Comparison of ENCODE assay signal across 8 cellular contexts in genomic region chr19:18001837-18002345, GRCh38. TPM values are rescaled to one million over a fixed set of nuclear protein-coding genes. Genes with fewer than 3 reads are reported as not detected.
A peak's percentile ranks its signal among the peaks of the same experiment; 100 is the strongest.
DNase-seq lines count a peak whose midpoint lies in the region; ATAC-seq, FAIRE-seq and TF ChIP-seq lines count a peak whose summit lies in the region.

No MANE protein-coding gene starts in this region.

- POLR2A ChIA-PET in activated CD4-positive, alpha-beta T cell treated with anti-CD3 and anti-CD28 coated beads, Interleukin-2, amount 10 ng/mL, durations not matched to agents 7 days and 5 days (lab: Charles Lee) = no interaction called here
- POLR2A ChIA-PET in HepG2 (lab: Yijun Ruan, JAX) = no interaction called here

- H2AFZ ChIP-seq in HepG2 (ENCODE audit: low read length) = no peak overlapping the region

- no TSS peak for BruUV-seq in HepG2 (replicated peaks; lab: Mats Ljungman, UMichigan)

- no peaks in the 10 kb centered on the region for H4K20me1 ChIP-seq in HepG2 (ENCODE audit: insufficient read depth, low read length)

- TF ChIP-seq EP300 in HepG2 (IDR thresholded peaks at IDR 0.05; ENCODE audit: low read depth in 2 of 2, low read length in 2 of 2) = no peak
- TF ChIP-seq EP300 in HepG2 (CRISPR knock-in tag; IDR thresholded peaks at IDR 0.05; ENCODE audit: borderline replicate concordance) = no peak

- peaks cover 14% of the 10 kb centered on the region for H3K36me3 Mint-ChIP-seq in activated CD4-positive, alpha-beta T cell treated with anti-CD3 and anti-CD28 coated beads, Interleukin-2, amount 10 ng/mL, durations not matched to agents 7 days and 5 days (ENCODE audit: low read depth)
- H3K36me3 Mint-ChIP-seq in activated naive CD8-positive, alpha-beta T cell treated with anti-CD3 and anti-CD28 coated beads, Interleukin-2, amount 50 U/mL, for 24 hours (ENCODE audit: low read depth) = peaks cover 12% of the 10 kb centered on the region

- H3K9me3 Mint-ChIP-seq in activated CD4-positive, alpha-beta T cell treated with anti-CD3 and anti-CD28 coated beads, Interleukin-2, amount 10 ng/mL, durations not matched to agents 7 days and 5 days = no peaks in the 10 kb centered on the region
- H3K9me3 Mint-ChIP-seq in activated naive CD8-positive, alpha-beta T cell treated with anti-CD3 and anti-CD28 coated beads, Interleukin-2, amount 50 U/mL, for 24 hours = no peaks in the 10 kb centered on the region

- no peak for DNase-seq in activated CD4-positive, alpha-beta T cell treated with anti-CD3 and anti-CD28 coated beads, Interleukin-2, amount 10 ng/mL, durations not matched to agents 7 days and 5 days
- DNase-seq in activated CD4-positive, alpha-beta T cell treated with anti-CD3 and anti-CD28 coated beads for 48 hours = no peak
- DNase-seq in activated naive CD8-positive, alpha-beta T cell treated with anti-CD3 and anti-CD28 coated beads, Interleukin-2, amount 50 U/mL, for 24 hours = no peak
- no peak for DNase-seq in HepG2 (ENCODE audit: low spot score)
- no peak for DNase-seq in testis
- DNase-seq in NCI-H510A treated with DMSO at 0.1 percent for 48 hours (lab: John Stamatoyannopoulos, UW) = no peak
- DNase-seq in DMS153 treated with DMSO at 0.1 percent for 48 hours (lab: John Stamatoyannopoulos, UW; ENCODE audit: unreplicated experiment) = no peak
- no peak for DNase-seq in NCI-H2107 (lab: John Stamatoyannopoulos, UW)

- no peak for TF ChIP-seq CTCF in HepG2 (CRISPR knock-in tag; IDR thresholded peaks at IDR 0.05)
- TF ChIP-seq CTCF in testis (IDR thresholded peaks at IDR 0.05) = no peak

- TF ChIP-seq POLR2A in HepG2 (IDR thresholded peaks at IDR 0.05; ENCODE audit: insufficient read depth in 1 of 2, low read depth in 2 of 2, low read length in 2 of 2) (no peak), testis (IDR thresholded peaks at IDR 0.05) (no peak)

- WGBS in HepG2 (ENCODE audit: low lambda C conversion rate) = 86% methylated on average over 1 of the region's 12 CpGs
- WGBS in testis, 2 donors = 33 to 51% methylated on average over 11 to 12 of the region's 12 CpGs

- no peak for TF ChIP-seq RAD21 in HepG2 (CRISPR knock-in tag; IDR thresholded peaks at IDR 0.05)

- H3K36me3 ChIP-seq in HepG2 (replicated peaks in 1 of 2; ENCODE audit: control insufficient read depth in 1 of 2, insufficient read depth in 2 of 2, low read length in 2 of 2) (no peaks in the 10 kb centered on the region), testis (ENCODE audit: low read depth, missing control alignments) (no peaks in the 10 kb centered on the region)

- H3K27ac Mint-ChIP-seq in activated CD4-positive, alpha-beta T cell treated with anti-CD3 and anti-CD28 coated beads, Interleukin-2, amount 10 ng/mL, durations not matched to agents 7 days and 5 days = peak overlapping the region; percentile 87
- peak overlapping the region; percentile 89 for H3K27ac Mint-ChIP-seq in activated naive CD8-positive, alpha-beta T cell treated with anti-CD3 and anti-CD28 coated beads, Interleukin-2, amount 50 U/mL, for 24 hours

- CTCF ChIA-PET in activated CD4-positive, alpha-beta T cell treated with anti-CD3 and anti-CD28 coated beads, Interleukin-2, amount 10 ng/mL, durations not matched to agents 7 days and 5 days (lab: Charles Lee) = interaction anchor here (0.6 to 2.0 kb wide), 6 partner anchors 13 to 150 kb away, joined by 3 to 10 read pairs (median 4); partner anchors contain the start of gene CCDC124
- CTCF ChIA-PET in HepG2 (lab: Yijun Ruan, JAX; ENCODE audit: low intra/inter-chr PET ratio, low total read pairs) = no interaction called here

- no peak for FAIRE-seq in HepG2 (lab: Jason Lieb, UNC)

- H3K9me3 ChIP-seq in HepG2 (ENCODE audit: low read length) (no peaks in the 10 kb centered on the region), testis (no peaks in the 10 kb centered on the region)

- intact Hi-C loops in HepG2 (cut with micrococcal nuclease; ENCODE audit: unreplicated experiment) = no loop called here
- intact Hi-C loops in testis (cut with DNase I; ENCODE audit: low total_unique reads) = no loop called here

- peak overlapping the region; percentile 76 for H3K4me2 ChIP-seq in HepG2 (ENCODE audit: low read depth, low read length)

- H3K4me1 Mint-ChIP-seq in activated CD4-positive, alpha-beta T cell treated with anti-CD3 and anti-CD28 coated beads, Interleukin-2, amount 10 ng/mL, durations not matched to agents 7 days and 5 days = peaks cover 41% of the 10 kb centered on the region
- peaks cover 22% of the 10 kb centered on the region for H3K4me1 Mint-ChIP-seq in activated naive CD8-positive, alpha-beta T cell treated with anti-CD3 and anti-CD28 coated beads, Interleukin-2, amount 50 U/mL, for 24 hours

- in situ Hi-C loops in HepG2 (cut with HindIII; ENCODE audit: extremely low pct_ligation_motif_present, low pct_unique_long_range_greater_than_20kb) = loop anchor here (10.0 kb wide), 1 partner anchor 173 kb away; the partner anchor contains the start of gene IFI30

- no peaks in the 10 kb centered on the region for H3K79me2 ChIP-seq in HepG2 (ENCODE audit: insufficient read depth, low read length)

- H3K4me1 ChIP-seq in HepG2 (ENCODE audit: insufficient read depth, low read length) (peaks cover 29% of the 10 kb centered on the region), testis (peaks cover 4% of the 10 kb centered on the region)

- H3K27me3 ChIP-seq in HepG2 (ENCODE audit: control insufficient read depth in 1 of 2, insufficient read depth in 2 of 2, low read length in 2 of 2) (peaks cover 0 to 2% of the 10 kb centered on the region in 2 experiments; a peak in 1 of 5 replicates), testis (no peaks in the 10 kb centered on the region)

- no peaks in the 10 kb centered on the region for H3K27me3 Mint-ChIP-seq in activated CD4-positive, alpha-beta T cell treated with anti-CD3 and anti-CD28 coated beads, Interleukin-2, amount 10 ng/mL, durations not matched to agents 7 days and 5 days
- no peaks in the 10 kb centered on the region for H3K27me3 Mint-ChIP-seq in activated naive CD8-positive, alpha-beta T cell treated with anti-CD3 and anti-CD28 coated beads, Interleukin-2, amount 50 U/mL, for 24 hours

- H3K4me3 Mint-ChIP-seq in activated CD4-positive, alpha-beta T cell treated with anti-CD3 and anti-CD28 coated beads, Interleukin-2, amount 10 ng/mL, durations not matched to agents 7 days and 5 days = peak overlapping the region; percentile 90
- peak overlapping the region; percentile 88 for H3K4me3 Mint-ChIP-seq in activated naive CD8-positive, alpha-beta T cell treated with anti-CD3 and anti-CD28 coated beads, Interleukin-2, amount 50 U/mL, for 24 hours

- H3K27ac ChIP-seq in HepG2 (ENCODE audit: extremely low read length, insufficient read depth, low read length) (no peak overlapping the region), testis (peak overlapping the region; percentile 20 to 87)

- ATAC-seq in activated naive CD8-positive, alpha-beta T cell treated with anti-CD3 and anti-CD28 coated beads, Interleukin-2, amount 50 U/mL, for 24 hours = no peak
- ATAC-seq in HepG2 = no peak

- H3K4me3 ChIP-seq in HepG2 (replicated peaks in 1 of 3; ENCODE audit: insufficient read depth in 1 of 3, low read depth in 2 of 3, low read length in 3 of 3) = peak overlapping the region; percentile 57 to 72 (median 60); a peak in 5 of 6 replicates
- peak overlapping the region; percentile 63 to 65 for H3K4me3 ChIP-seq in testis

- peak overlapping the region; percentile 59; the same call in 1 of the 2 replicates for H3K9ac ChIP-seq in HepG2 (ENCODE audit: insufficient read depth, low read depth, low read length)

RNA-seq across cellular contexts. Expression of gene ARRDC2, which starts 6.1 kb away (rescaled TPM):
- 10 to 100 TPM; 40.1 to 51.1 TPM for total RNA-seq in activated CD4-positive, alpha-beta T cell treated with anti-CD3 and anti-CD28 coated beads, Interleukin-2, amount 10 ng/mL, durations not matched to agents 7 days and 5 days
- 1.7 and 2.1 TPM in 2 replicates for total RNA-seq in HepG2 (2016; rRNA removed; fragmentation: Illumina TruSeq; extraction: Trizol)
- total RNA-seq in HepG2 (2016; cell fraction: cytosol; rRNA removed; fragmentation: Illumina TruSeq; extraction: Trizol; ENCODE audit: low read depth) = 0.51 and 0.71 TPM in 2 replicates
- 1.5 and 2.6 TPM in 2 replicates for total RNA-seq in HepG2 (2016; cell fraction: insoluble cytoplasmic fraction; rRNA removed; fragmentation: Illumina TruSeq; extraction: Trizol)
- 1.7 TPM in 2 replicates for total RNA-seq in HepG2 (2016; cell fraction: membrane; rRNA removed; fragmentation: Illumina TruSeq; extraction: Trizol)
- 1.2 and 1.4 TPM in 2 replicates for total RNA-seq in HepG2 (2016; cell fraction: nucleus; rRNA removed; fragmentation: Illumina TruSeq; extraction: Trizol)
- 3.4 and 4.3 TPM in 2 replicates for polyA plus RNA-seq in HepG2 (2011; rRNA removed)
- polyA plus RNA-seq in HepG2 (2011; cell fraction: cytosol; rRNA removed) = 3.1 and 3.7 TPM in 2 replicates
- 10.9 and 11.3 TPM in 2 replicates for polyA plus RNA-seq in HepG2 (2011; cell fraction: nucleus; rRNA removed)
- 2.3 and 4.0 TPM in 2 replicates for polyA plus RNA-seq in HepG2 (2012)
- polyA plus RNA-seq in HepG2 (2016; cell fraction: cytosol; fragmentation: Illumina TruSeq; extraction: Trizol; ENCODE audit: low read depth) = 0.66 and 0.83 TPM in 2 replicates
- polyA plus RNA-seq in HepG2 (2016; cell fraction: insoluble cytoplasmic fraction; fragmentation: Illumina TruSeq; extraction: Trizol; ENCODE audit: low read depth) = 2.1 and 2.3 TPM in 2 replicates
- polyA plus RNA-seq in HepG2 (2016; cell fraction: membrane; fragmentation: Illumina TruSeq; extraction: Trizol; ENCODE audit: low read depth) = 1.2 and 1.6 TPM in 2 replicates
- polyA plus RNA-seq in HepG2 (2016; cell fraction: nucleus; fragmentation: Illumina TruSeq; extraction: Trizol; ENCODE audit: insufficient read depth, low read depth) = 3.6 and 6.3 TPM in 2 replicates
- 4.7 and 13.8 TPM in 2 replicates for polyA minus RNA-seq in HepG2 (2011; rRNA and poly(A)+ RNA removed; ENCODE audit: low replicate concordance)
- polyA minus RNA-seq in HepG2 (2011; cell fraction: cytosol; rRNA and poly(A)+ RNA removed) = 1.2 and 2.5 TPM in 2 replicates
- polyA minus RNA-seq in HepG2 (2011; cell fraction: nucleus; rRNA and poly(A)+ RNA removed) = 1.4 and 2.7 TPM in 2 replicates
- 10 to 100 TPM; 13.0 to 15.3 TPM for total RNA-seq in testis
- polyA plus RNA-seq in testis (ENCODE audit: insufficient read depth, low read depth, low replicate concordance) = 10.3 TPM

RNA-seq across cellular contexts. Expression of gene KCNN1, which starts 35.0 kb away (rescaled TPM):
- not detected for total RNA-seq in activated CD4-positive, alpha-beta T cell treated with anti-CD3 and anti-CD28 coated beads, Interleukin-2, amount 10 ng/mL, durations not matched to agents 7 days and 5 days
- total RNA-seq in HepG2 (2016; rRNA removed; fragmentation: Illumina TruSeq; extraction: Trizol) = 0.04 TPM in 1 of 2 replicates, not detected in the other
- total RNA-seq in HepG2 (2016; cell fraction: cytosol; rRNA removed; fragmentation: Illumina TruSeq; extraction: Trizol; ENCODE audit: low read depth) = not detected in 2 replicates
- 0.09 TPM in 1 of 2 replicates, not detected in the other for total RNA-seq in HepG2 (2016; cell fraction: insoluble cytoplasmic fraction; rRNA removed; fragmentation: Illumina TruSeq; extraction: Trizol)
- not detected in 2 replicates for total RNA-seq in HepG2 (2016; cell fraction: membrane; rRNA removed; fragmentation: Illumina TruSeq; extraction: Trizol)
- total RNA-seq in HepG2 (2016; cell fraction: nucleus; rRNA removed; fragmentation: Illumina TruSeq; extraction: Trizol) = not detected in 2 replicates
- polyA plus RNA-seq in HepG2 (2011; rRNA removed) = not detected in 2 replicates
- polyA plus RNA-seq in HepG2 (2011; cell fraction: cytosol; rRNA removed) = 0.05 TPM in 1 of 2 replicates, not detected in the other
- polyA plus RNA-seq in HepG2 (2011; cell fraction: nucleus; rRNA removed) = 0.14 TPM in 1 of 2 replicates, not detected in the other
- not detected in 2 replicates for polyA plus RNA-seq in HepG2 (2012)
- not detected in 2 replicates for polyA plus RNA-seq in HepG2 (2016; cell fraction: cytosol; fragmentation: Illumina TruSeq; extraction: Trizol; ENCODE audit: low read depth)
- not detected in 2 replicates for polyA plus RNA-seq in HepG2 (2016; cell fraction: insoluble cytoplasmic fraction; fragmentation: Illumina TruSeq; extraction: Trizol; ENCODE audit: low read depth)
- polyA plus RNA-seq in HepG2 (2016; cell fraction: membrane; fragmentation: Illumina TruSeq; extraction: Trizol; ENCODE audit: low read depth) = not detected in 2 replicates
- not detected in 2 replicates for polyA plus RNA-seq in HepG2 (2016; cell fraction: nucleus; fragmentation: Illumina TruSeq; extraction: Trizol; ENCODE audit: insufficient read depth, low read depth)
- 0.30 TPM in 1 of 2 replicates, not detected in the other for polyA minus RNA-seq in HepG2 (2011; rRNA and poly(A)+ RNA removed; ENCODE audit: low replicate concordance)
- polyA minus RNA-seq in HepG2 (2011; cell fraction: cytosol; rRNA and poly(A)+ RNA removed) = not detected in 2 replicates
- polyA minus RNA-seq in HepG2 (2011; cell fraction: nucleus; rRNA and poly(A)+ RNA removed) = not detected in 2 replicates
- total RNA-seq in testis = 10 to 100 TPM; 10.3 to 15.9 TPM
- 4.4 TPM for polyA plus RNA-seq in testis (ENCODE audit: insufficient read depth, low read depth, low replicate concordance)

Comparison
In these comparisons a context has a peak if more than half of its experiments do, and no peak if none do; other contexts are left out.
1. RNA of gene KCNN1, which starts 35.0 kb away (total RNA-seq): 10.3 to 15.9 TPM in testis; 0.04 to 0.09 TPM in HepG2 and not detected in activated CD4-positive, alpha-beta T cell treated with anti-CD3 and anti-CD28 coated beads, Interleukin-2, amount 10 ng/mL, durations not matched to agents 7 days and 5 days; every median in the first group is over 10 times any median in the second.